ENCODE assay signal across 16 cellular contexts in the genomic region with DNA sequence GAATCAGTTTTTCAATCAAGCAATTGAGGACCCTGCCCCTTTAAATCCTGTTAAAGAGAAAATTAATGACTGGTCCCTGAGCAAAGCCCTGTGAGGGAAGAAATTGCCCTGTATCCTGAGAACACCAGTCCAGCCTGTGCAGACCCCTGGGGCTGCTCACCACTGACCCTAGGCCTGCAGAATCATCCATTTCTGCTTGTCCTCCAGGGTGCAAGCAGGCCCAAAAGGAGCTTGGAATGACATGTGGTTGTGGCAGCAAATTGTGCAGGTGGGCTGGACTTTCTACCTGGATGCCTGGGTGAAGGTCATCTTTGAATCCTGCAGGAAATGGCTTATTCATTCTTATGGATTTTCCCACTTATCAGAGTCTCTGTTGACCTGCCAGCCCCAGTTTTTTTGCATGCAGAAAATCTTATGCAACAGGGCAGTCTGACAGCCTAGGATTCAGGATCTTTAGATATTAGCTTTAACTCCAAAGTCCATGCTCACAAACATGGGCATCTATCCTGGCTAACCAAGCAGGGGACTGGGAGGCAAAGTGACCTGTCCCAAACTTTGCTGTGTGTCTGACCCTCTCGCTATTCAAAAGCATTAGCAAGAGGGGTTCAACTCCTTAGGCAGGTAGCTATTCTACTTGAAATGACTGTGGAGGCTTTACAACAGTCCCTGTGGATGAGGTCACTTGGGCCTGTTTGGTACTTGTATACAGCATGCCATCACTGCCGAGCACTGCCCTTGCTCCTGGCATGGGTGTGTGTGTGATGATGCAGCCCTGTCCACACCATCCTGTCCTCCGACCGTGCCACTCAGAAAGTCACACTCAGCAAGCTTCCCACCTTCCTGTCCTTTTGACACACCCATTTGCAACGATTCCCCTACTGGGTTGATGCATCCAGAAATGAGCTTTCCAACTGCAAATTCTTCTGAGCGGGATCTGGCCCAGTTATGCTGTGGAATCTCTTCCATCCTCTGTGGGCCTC.
"Had no signal": no experiment of that assay in that cellular context is flagged by ENCODE, and none has a peak within 500 bp of the region (broad histone marks: within the 10 kb centered on the region; RNA-seq: fewer than 3 reads in every experiment).

No MANE protein-coding gene starts in this region.

- H3K4me1 Mint-ChIP-seq: activated CD4-positive, alpha-beta T cell treated with anti-CD3 and anti-CD28 coated beads for 36 hours; brain; memory B cell; nephron; stimulated activated naive B cell treated with anti-CD40 and anti-IgM and Interleukin-4, amounts not matched to agents 10 μg/mL and 1 μg/mL and 100 μg/mL, for 72 hours had no signal

- H3K36me3 Mint-ChIP-seq: activated naive CD4-positive, alpha-beta T cell treated with anti-CD3 and anti-CD28 coated beads, Interleukin-2, amount 50 U/mL, for 72 hours; brain; memory B cell; stimulated activated naive B cell treated with anti-CD40 and anti-IgM and Interleukin-4, amounts not matched to agents 10 μg/mL and 1 μg/mL and 100 μg/mL, for 72 hours had no signal

- H3K27ac ChIP-seq: esophagus squamous epithelium, pancreas, skin epidermis, upper lobe of left lung had no signal

- ATAC-seq: activated CD4-positive, alpha-beta T cell treated with anti-CD3 and anti-CD28 coated beads for 36 hours; activated CD8-positive, alpha-beta T cell treated with anti-CD3 and anti-CD28 coated beads for 36 hours; activated naive CD4-positive, alpha-beta T cell treated with anti-CD3 and anti-CD28 coated beads, Interleukin-2, amount 50 U/mL, for 72 hours; left colon; pancreas; stimulated activated naive B cell treated with anti-CD40 and anti-IgM and Interleukin-4, amounts not matched to agents 10 μg/mL and 1 μg/mL and 100 μg/mL, for 72 hours had no signal

- H3K27me3 ChIP-seq: pancreas, upper lobe of left lung had no signal

- H3K27ac Mint-ChIP-seq: activated CD4-positive, alpha-beta T cell treated with anti-CD3 and anti-CD28 coated beads for 36 hours; activated CD8-positive, alpha-beta T cell treated with anti-CD3 and anti-CD28 coated beads for 36 hours; activated naive CD4-positive, alpha-beta T cell treated with anti-CD3 and anti-CD28 coated beads, Interleukin-2, amount 50 U/mL, for 72 hours; brain; memory B cell; nephron; stimulated activated naive B cell treated with anti-CD40 and anti-IgM and Interleukin-4, amounts not matched to agents 10 μg/mL and 1 μg/mL and 100 μg/mL, for 72 hours had no signal

- H3K4me3 Mint-ChIP-seq: activated CD4-positive, alpha-beta T cell treated with anti-CD3 and anti-CD28 coated beads for 36 hours; activated CD8-positive, alpha-beta T cell treated with anti-CD3 and anti-CD28 coated beads for 36 hours; brain; memory B cell; nephron; stimulated activated naive B cell treated with anti-CD40 and anti-IgM and Interleukin-4, amounts not matched to agents 10 μg/mL and 1 μg/mL and 100 μg/mL, for 72 hours had no signal

- H3K36me3 ChIP-seq: esophagus squamous epithelium, pancreas, upper lobe of left lung had no signal

- H3K4me1 ChIP-seq: esophagus squamous epithelium, pancreas, upper lobe of left lung had no signal

- H3K4me3 ChIP-seq: esophagus squamous epithelium, pancreas, skin epidermis, upper lobe of left lung had no signal

- DNase-seq: activated CD4-positive, alpha-beta T cell treated with anti-CD3 and anti-CD28 coated beads for 36 hours; activated CD8-positive, alpha-beta T cell treated with anti-CD3 and anti-CD28 coated beads for 36 hours; amygdala; cerebellar nuclear complex; esophagus squamous epithelium; foreskin fibroblast; left colon; stimulated activated naive B cell treated with anti-CD40 and anti-IgM and Interleukin-4, amounts not matched to agents 10 μg/mL and 1 μg/mL and 100 μg/mL, for 72 hours; T-helper 9 cell; upper lobe of left lung had no signal

- H3K9me3 ChIP-seq: esophagus squamous epithelium, pancreas, upper lobe of left lung had no signal

- H3K9me3 Mint-ChIP-seq: activated CD8-positive, alpha-beta T cell treated with anti-CD3 and anti-CD28 coated beads for 36 hours; activated naive CD4-positive, alpha-beta T cell treated with anti-CD3 and anti-CD28 coated beads, Interleukin-2, amount 50 U/mL, for 72 hours; memory B cell; nephron had no signal
